In the genomic region with DNA sequence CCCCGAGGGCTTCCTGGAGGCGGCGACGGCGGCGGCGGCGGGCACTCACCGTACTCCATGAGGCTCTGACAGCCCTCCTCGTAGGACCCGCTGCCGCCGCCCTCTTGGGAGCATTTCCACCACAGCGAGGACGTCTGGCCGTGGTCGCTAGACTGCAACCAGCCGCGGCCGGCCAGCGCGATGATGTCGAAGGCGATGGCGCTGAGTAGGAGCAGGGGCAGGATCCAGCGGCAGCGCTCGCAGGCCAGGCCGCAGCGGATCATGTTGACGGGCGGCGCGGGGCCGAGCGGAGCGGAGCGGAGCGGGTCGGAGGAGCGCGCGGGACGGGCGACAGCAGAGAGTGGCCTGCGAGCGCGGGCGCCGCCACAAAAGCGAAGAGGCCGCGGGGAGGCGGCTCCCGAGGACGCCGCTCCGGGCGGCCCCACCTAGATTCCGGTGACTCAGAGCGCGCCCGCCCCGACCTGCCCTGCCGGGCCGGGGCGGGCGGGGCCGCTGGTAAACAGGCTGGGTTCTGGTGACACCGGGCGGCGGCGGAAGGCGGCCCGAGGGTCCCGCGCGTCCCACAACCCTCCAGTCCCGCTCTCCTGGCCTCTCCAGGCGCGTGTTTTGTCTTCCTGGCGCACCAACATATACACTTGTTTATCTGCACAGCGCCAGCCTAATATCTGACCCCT, we compare ENCODE assay signal across 1 cellular context.
TF ChIP-seq lines count a peak whose summit lies in the region.

PERP (minus strand) TSS at position 342 of the 674 bp plus-strand sequence; CDS start at position 263, 79 bp downstream.

TF ChIP-seq in HEK293, 187 proteins besides CTCF, POLR2A, EP300 and RAD21 (continued from another document and continues in another):
- TF ChIP-seq PBX3 (CRISPR knock-in tag; IDR thresholded peaks at IDR 0.05) (peak; percentile 56; the same call in 1 of the 2 replicates), ZNF510 (tag by site-specific recombination; IDR thresholded peaks at IDR 0.05; ENCODE audit: insufficient replicate concordance) (no peak), ZNF549 (tag by site-specific recombination; IDR thresholded peaks at IDR 0.05) (no peak), ZNF785 (tag by site-specific recombination; IDR thresholded peaks at IDR 0.05) (no peak), KLF1 (tag by site-specific recombination; IDR thresholded peaks at IDR 0.05) (peak; percentile 68), ZNF629 (tag by site-specific recombination; IDR thresholded peaks at IDR 0.05) (0 out of 2 replicates have a peak, but pooled peaks have one; percentile 6), ZNF768 (tag by site-specific recombination; IDR thresholded peaks at IDR 0.05) (no peak), ZNF169 (tag by site-specific recombination; IDR thresholded peaks at IDR 0.05) (no peak), ZNF394 (tag by site-specific recombination; IDR thresholded peaks at IDR 0.05; ENCODE audit: borderline replicate concordance) (no peak; the same call in 1 of the 2 replicates), ZSCAN30 (tag by site-specific recombination; IDR thresholded peaks at IDR 0.05) (peak; percentile 64; the same call in 1 of the 2 replicates), ZNF600 (tag by site-specific recombination; IDR thresholded peaks at IDR 0.05) (peak; percentile 72; the same call in 1 of the 2 replicates), ZNF24 (tag by site-specific recombination; IDR thresholded peaks at IDR 0.05) (no peak), ZNF660 (tag by site-specific recombination; IDR thresholded peaks at IDR 0.05) (peak; percentile 84), KLF8 (tag by site-specific recombination; IDR thresholded peaks at IDR 0.05) (peak; percentile 76), GFI1B (tag by site-specific recombination; IDR thresholded peaks at IDR 0.05) (no peak), ZNF416 (tag by site-specific recombination; IDR thresholded peaks at IDR 0.05) (no peak), ZNF837 (tag by site-specific recombination; IDR thresholded peaks at IDR 0.05) (no peak), ZNF664 (tag by site-specific recombination; IDR thresholded peaks at IDR 0.05) (no peak; the same call in 1 of the 2 replicates), GLIS2 (tag by site-specific recombination; IDR thresholded peaks at IDR 0.05) (peak; percentile 84), ZNF10 (tag by site-specific recombination; IDR thresholded peaks at IDR 0.05) (peak; percentile 31; the same call in 1 of the 2 replicates), ZFP37 (tag by site-specific recombination; IDR thresholded peaks at IDR 0.05) (peak; percentile 61; the same call in 1 of the 2 replicates), PRDM4 (tag by site-specific recombination; IDR thresholded peaks at IDR 0.05) (no peak; the same call in 1 of the 2 replicates), SETDB1 (IDR thresholded peaks at IDR 0.05; ENCODE audit: insufficient read length, low read length) (no peak), ZBTB21 (tag by site-specific recombination; IDR thresholded peaks at IDR 0.05) (no peak), GLI4 (tag by site-specific recombination; IDR thresholded peaks at IDR 0.05) (peak; percentile 79; the same call in 1 of the 2 replicates), ZNF792 (tag by site-specific recombination; IDR thresholded peaks at IDR 0.05) (no peak), ZNF138 (tag by site-specific recombination; IDR thresholded peaks at IDR 0.05; ENCODE audit: borderline replicate concordance) (no peak), ATF2 (tag by site-specific recombination; IDR thresholded peaks at IDR 0.05; ENCODE audit: low read depth) (no peak), ZNF791 (tag by site-specific recombination; IDR thresholded peaks at IDR 0.05) (no peak), ZNF202 (tag by site-specific recombination; IDR thresholded peaks at IDR 0.05; ENCODE audit: borderline replicate concordance) (no peak), ZNF155 (tag by site-specific recombination; IDR thresholded peaks at IDR 0.05) (no peak), ZNF112 (tag by site-specific recombination; IDR thresholded peaks at IDR 0.05) (no peak), ZNF704 (tag by site-specific recombination; IDR thresholded peaks at IDR 0.05) (no peak), ZNF571 (tag by site-specific recombination; IDR thresholded peaks at IDR 0.05) (no peak), ZNF513 (tag by site-specific recombination; IDR thresholded peaks at IDR 0.05) (0 out of 2 replicates have a peak, but pooled peaks have one; percentile 37), HOXC10 (CRISPR knock-in tag; IDR thresholded peaks at IDR 0.05) (no peak), ZNF596 (tag by site-specific recombination; IDR thresholded peaks at IDR 0.05) (no peak), BCL6B (tag by site-specific recombination; IDR thresholded peaks at IDR 0.05) (no peak), GLI2 (tag by site-specific recombination; IDR thresholded peaks at IDR 0.05; ENCODE audit: borderline replicate concordance, low read depth) (no peak), ZNF610 (tag by site-specific recombination; IDR thresholded peaks at IDR 0.05; ENCODE audit: borderline replicate concordance) (peak; percentile 43; the same call in 1 of the 2 replicates), KLF7 (tag by site-specific recombination; IDR thresholded peaks at IDR 0.05; ENCODE audit: borderline replicate concordance) (peak; percentile 60; the same call in 1 of the 2 replicates), ZNF350 (tag by site-specific recombination; IDR thresholded peaks at IDR 0.05) (no peak), ZNF426 (tag by site-specific recombination; IDR thresholded peaks at IDR 0.05) (no peak), ZNF530 (tag by site-specific recombination; IDR thresholded peaks at IDR 0.05; ENCODE audit: low read depth) (no peak), ZNF174 (tag by site-specific recombination; IDR thresholded peaks at IDR 0.05) (no peak), SP7 (tag by site-specific recombination; IDR thresholded peaks at IDR 0.05) (peak; percentile 62; the same call in 1 of the 2 replicates)
- TF ChIP-seq, protein P1, sequence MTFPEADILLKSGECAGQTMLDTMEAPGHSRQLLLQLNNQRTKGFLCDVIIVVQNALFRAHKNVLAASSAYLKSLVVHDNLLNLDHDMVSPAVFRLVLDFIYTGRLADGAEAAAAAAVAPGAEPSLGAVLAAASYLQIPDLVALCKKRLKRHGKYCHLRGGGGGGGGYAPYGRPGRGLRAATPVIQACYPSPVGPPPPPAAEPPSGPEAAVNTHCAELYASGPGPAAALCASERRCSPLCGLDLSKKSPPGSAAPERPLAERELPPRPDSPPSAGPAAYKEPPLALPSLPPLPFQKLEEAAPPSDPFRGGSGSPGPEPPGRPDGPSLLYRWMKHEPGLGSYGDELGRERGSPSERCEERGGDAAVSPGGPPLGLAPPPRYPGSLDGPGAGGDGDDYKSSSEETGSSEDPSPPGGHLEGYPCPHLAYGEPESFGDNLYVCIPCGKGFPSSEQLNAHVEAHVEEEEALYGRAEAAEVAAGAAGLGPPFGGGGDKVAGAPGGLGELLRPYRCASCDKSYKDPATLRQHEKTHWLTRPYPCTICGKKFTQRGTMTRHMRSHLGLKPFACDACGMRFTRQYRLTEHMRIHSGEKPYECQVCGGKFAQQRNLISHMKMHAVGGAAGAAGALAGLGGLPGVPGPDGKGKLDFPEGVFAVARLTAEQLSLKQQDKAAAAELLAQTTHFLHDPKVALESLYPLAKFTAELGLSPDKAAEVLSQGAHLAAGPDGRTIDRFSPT (tag by site-specific recombination; IDR thresholded peaks at IDR 0.05), result 0 out of 2 replicates have a peak, but pooled peaks have one; percentile 25
- TF ChIP-seq, protein P2, sequence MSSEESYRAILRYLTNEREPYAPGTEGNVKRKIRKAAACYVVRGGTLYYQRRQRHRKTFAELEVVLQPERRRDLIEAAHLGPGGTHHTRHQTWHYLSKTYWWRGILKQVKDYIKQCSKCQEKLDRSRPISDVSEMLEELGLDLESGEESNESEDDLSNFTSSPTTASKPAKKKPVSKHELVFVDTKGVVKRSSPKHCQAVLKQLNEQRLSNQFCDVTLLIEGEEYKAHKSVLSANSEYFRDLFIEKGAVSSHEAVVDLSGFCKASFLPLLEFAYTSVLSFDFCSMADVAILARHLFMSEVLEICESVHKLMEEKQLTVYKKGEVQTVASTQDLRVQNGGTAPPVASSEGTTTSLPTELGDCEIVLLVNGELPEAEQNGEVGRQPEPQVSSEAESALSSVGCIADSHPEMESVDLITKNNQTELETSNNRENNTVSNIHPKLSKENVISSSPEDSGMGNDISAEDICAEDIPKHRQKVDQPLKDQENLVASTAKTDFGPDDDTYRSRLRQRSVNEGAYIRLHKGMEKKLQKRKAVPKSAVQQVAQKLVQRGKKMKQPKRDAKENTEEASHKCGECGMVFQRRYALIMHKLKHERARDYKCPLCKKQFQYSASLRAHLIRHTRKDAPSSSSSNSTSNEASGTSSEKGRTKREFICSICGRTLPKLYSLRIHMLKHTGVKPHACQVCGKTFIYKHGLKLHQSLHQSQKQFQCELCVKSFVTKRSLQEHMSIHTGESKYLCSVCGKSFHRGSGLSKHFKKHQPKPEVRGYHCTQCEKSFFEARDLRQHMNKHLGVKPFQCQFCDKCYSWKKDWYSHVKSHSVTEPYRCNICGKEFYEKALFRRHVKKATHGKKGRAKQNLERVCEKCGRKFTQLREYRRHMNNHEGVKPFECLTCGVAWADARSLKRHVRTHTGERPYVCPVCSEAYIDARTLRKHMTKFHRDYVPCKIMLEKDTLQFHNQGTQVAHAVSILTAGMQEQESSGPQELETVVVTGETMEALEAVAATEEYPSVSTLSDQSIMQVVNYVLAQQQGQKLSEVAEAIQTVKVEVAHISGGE (tag by site-specific recombination; conservative IDR thresholded peaks at IDR 0.05; ENCODE audit: low read depth), result peak; percentile 64
- TF ChIP-seq, protein P3, sequence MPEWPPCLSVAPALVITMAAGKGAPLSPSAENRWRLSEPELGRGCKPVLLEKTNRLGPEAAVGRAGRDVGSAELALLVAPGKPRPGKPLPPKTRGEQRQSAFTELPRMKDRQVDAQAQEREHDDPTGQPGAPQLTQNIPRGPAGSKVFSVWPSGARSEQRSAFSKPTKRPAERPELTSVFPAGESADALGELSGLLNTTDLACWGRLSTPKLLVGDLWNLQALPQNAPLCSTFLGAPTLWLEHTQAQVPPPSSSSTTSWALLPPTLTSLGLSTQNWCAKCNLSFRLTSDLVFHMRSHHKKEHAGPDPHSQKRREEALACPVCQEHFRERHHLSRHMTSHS (tag by site-specific recombination; IDR thresholded peaks at IDR 0.05), result no peak
